ENCODE assay signal across 1 cellular context in the genomic region with DNA sequence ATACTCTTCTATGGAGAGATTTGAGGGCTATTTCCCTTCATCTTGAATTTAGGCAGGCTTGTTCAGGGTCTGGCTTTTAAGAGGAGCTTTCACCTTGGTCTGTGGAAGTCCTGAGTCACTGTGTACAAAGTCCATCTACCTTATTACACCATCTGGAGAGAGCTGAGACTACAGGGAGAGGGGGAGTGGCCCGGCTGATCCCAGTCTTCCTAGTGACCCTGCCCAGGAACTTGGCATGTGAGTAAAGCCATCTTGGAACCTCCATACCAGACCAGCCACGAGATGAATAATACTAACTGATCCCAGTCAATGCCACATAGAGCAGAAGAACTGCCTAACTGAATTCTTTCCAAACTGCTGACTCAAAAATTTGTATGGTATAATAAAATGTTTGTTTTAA.
A peak's percentile ranks its signal among the peaks of the same experiment; 100 is the strongest.
TF ChIP-seq lines count a peak whose summit lies in the region.

No MANE protein-coding gene starts in this region.

TF ChIP-seq in HepG2, 621 proteins besides CTCF, POLR2A, EP300 and RAD21 (continued from another document and continues in another):
- TF ChIP-seq, protein P1, sequence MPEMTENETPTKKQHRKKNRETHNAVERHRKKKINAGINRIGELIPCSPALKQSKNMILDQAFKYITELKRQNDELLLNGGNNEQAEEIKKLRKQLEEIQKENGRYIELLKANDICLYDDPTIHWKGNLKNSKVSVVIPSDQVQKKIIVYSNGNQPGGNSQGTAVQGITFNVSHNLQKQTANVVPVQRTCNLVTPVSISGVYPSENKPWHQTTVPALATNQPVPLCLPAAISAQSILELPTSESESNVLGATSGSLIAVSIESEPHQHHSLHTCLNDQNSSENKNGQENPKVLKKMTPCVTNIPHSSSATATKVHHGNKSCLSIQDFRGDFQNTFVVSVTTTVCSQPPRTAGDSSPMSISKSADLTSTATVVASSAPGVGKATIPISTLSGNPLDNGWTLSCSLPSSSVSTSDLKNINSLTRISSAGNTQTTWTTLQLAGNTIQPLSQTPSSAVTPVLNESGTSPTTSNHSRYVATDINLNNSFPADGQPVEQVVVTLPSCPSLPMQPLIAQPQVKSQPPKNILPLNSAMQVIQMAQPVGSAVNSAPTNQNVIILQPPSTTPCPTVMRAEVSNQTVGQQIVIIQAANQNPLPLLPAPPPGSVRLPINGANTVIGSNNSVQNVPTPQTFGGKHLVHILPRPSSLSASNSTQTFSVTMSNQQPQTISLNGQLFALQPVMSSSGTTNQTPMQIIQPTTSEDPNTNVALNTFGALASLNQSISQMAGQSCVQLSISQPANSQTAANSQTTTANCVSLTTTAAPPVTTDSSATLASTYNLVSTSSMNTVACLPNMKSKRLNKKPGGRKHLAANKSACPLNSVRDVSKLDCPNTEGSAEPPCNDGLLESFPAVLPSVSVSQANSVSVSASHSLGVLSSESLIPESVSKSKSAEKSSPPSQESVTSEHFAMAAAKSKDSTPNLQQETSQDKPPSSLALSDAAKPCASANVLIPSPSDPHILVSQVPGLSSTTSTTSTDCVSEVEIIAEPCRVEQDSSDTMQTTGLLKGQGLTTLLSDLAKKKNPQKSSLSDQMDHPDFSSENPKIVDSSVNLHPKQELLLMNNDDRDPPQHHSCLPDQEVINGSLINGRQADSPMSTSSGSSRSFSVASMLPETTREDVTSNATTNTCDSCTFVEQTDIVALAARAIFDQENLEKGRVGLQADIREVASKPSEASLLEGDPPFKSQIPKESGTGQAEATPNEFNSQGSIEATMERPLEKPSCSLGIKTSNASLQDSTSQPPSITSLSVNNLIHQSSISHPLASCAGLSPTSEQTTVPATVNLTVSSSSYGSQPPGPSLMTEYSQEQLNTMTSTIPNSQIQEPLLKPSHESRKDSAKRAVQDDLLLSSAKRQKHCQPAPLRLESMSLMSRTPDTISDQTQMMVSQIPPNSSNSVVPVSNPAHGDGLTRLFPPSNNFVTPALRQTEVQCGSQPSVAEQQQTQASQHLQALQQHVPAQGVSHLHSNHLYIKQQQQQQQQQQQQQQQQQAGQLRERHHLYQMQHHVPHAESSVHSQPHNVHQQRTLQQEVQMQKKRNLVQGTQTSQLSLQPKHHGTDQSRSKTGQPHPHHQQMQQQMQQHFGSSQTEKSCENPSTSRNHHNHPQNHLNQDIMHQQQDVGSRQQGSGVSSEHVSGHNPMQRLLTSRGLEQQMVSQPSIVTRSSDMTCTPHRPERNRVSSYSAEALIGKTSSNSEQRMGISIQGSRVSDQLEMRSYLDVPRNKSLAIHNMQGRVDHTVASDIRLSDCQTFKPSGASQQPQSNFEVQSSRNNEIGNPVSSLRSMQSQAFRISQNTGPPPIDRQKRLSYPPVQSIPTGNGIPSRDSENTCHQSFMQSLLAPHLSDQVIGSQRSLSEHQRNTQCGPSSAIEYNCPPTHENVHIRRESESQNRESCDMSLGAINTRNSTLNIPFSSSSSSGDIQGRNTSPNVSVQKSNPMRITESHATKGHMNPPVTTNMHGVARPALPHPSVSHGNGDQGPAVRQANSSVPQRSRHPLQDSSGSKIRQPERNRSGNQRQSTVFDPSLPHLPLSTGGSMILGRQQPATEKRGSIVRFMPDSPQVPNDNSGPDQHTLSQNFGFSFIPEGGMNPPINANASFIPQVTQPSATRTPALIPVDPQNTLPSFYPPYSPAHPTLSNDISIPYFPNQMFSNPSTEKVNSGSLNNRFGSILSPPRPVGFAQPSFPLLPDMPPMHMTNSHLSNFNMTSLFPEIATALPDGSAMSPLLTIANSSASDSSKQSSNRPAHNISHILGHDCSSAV (CRISPR knock-in tag; IDR thresholded peaks at IDR 0.05; ENCODE audit: borderline replicate concordance) = no peak
- TF ChIP-seq KDM4B (CRISPR knock-in tag; IDR thresholded peaks at IDR 0.05) = 0 out of 2 replicates have a peak, but pooled peaks have one; percentile 49
- TF ChIP-seq JARID2 (CRISPR knock-in tag; IDR thresholded peaks at IDR 0.05; ENCODE audit: insufficient replicate concordance) = no peak
- TF ChIP-seq, protein P2, sequence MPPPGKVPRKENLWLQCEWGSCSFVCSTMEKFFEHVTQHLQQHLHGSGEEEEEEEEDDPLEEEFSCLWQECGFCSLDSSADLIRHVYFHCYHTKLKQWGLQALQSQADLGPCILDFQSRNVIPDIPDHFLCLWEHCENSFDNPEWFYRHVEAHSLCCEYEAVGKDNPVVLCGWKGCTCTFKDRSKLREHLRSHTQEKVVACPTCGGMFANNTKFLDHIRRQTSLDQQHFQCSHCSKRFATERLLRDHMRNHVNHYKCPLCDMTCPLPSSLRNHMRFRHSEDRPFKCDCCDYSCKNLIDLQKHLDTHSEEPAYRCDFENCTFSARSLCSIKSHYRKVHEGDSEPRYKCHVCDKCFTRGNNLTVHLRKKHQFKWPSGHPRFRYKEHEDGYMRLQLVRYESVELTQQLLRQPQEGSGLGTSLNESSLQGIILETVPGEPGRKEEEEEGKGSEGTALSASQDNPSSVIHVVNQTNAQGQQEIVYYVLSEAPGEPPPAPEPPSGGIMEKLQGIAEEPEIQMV (CRISPR knock-in tag; IDR thresholded peaks at IDR 0.05; ENCODE audit: low read depth) = no peak
- 0 out of 2 replicates have a peak, but pooled peaks have one; percentile 18 for TF ChIP-seq ZNF605 (CRISPR knock-in tag; IDR thresholded peaks at IDR 0.05)
- no peak for TF ChIP-seq SIX1 (CRISPR knock-in tag; IDR thresholded peaks at IDR 0.05; ENCODE audit: borderline replicate concordance)
- TF ChIP-seq ZNF792 (CRISPR knock-in tag; IDR thresholded peaks at IDR 0.05) = 0 out of 2 replicates have a peak, but pooled peaks have one; percentile 27
- TF ChIP-seq SMC3 (IDR thresholded peaks at IDR 0.05; ENCODE audit: low read length) = no peak
- TF ChIP-seq KLF6 (CRISPR knock-in tag; IDR thresholded peaks at IDR 0.05) = peak; percentile 14; the same call in 1 of the 2 replicates
- no peak for TF ChIP-seq AFF4 (CRISPR knock-in tag; IDR thresholded peaks at IDR 0.05)
- TF ChIP-seq, protein P3, sequence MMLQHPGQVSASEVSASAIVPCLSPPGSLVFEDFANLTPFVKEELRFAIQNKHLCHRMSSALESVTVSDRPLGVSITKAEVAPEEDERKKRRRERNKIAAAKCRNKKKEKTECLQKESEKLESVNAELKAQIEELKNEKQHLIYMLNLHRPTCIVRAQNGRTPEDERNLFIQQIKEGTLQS (CRISPR knock-in tag; IDR thresholded peaks at IDR 0.05) = peak; percentile 41; the same call in 1 of the 2 replicates
- TF ChIP-seq HNF4G (IDR thresholded peaks at IDR 0.05; ENCODE audit: borderline replicate concordance, low read depth, low read length) = peak; percentile 83
- TF ChIP-seq HNF4G (CRISPR knock-in tag; IDR thresholded peaks at IDR 0.05; ENCODE audit: borderline replicate concordance, low read depth) = 0 out of 2 replicates have a peak, but pooled peaks have one; percentile 63
- TF ChIP-seq ZNF232 (CRISPR knock-in tag; IDR thresholded peaks at IDR 0.05; ENCODE audit: borderline replicate concordance) = no peak
- TF ChIP-seq MTERF4 (CRISPR knock-in tag; IDR thresholded peaks at IDR 0.05) = no peak
- TF ChIP-seq SIX4 (CRISPR knock-in tag; IDR thresholded peaks at IDR 0.05) = no peak
- no peak for TF ChIP-seq ZNF251 (CRISPR knock-in tag; IDR thresholded peaks at IDR 0.05)
- no peak for TF ChIP-seq MLLT10 (CRISPR knock-in tag; IDR thresholded peaks at IDR 0.05)
- peak; percentile 84 for TF ChIP-seq ARID5B (CRISPR knock-in tag; IDR thresholded peaks at IDR 0.05)
- no peak for TF ChIP-seq GTF3A (CRISPR knock-in tag; conservative IDR thresholded peaks at IDR 0.05)
- TF ChIP-seq ZNF672 (CRISPR knock-in tag; IDR thresholded peaks at IDR 0.05) = no peak
- no peak for TF ChIP-seq ZNF136 (CRISPR knock-in tag; IDR thresholded peaks at IDR 0.05; ENCODE audit: low read depth)
- no peak for TF ChIP-seq ZFP36L2 (CRISPR knock-in tag; IDR thresholded peaks at IDR 0.05)
- no peak for TF ChIP-seq CBX1 (IDR thresholded peaks at IDR 0.05; ENCODE audit: low read depth)
- no peak for TF ChIP-seq CAMTA2 (CRISPR knock-in tag; IDR thresholded peaks at IDR 0.05; ENCODE audit: borderline replicate concordance)
- TF ChIP-seq NR0B2 (CRISPR knock-in tag; IDR thresholded peaks at IDR 0.05) = no peak
- TF ChIP-seq, protein P4, sequence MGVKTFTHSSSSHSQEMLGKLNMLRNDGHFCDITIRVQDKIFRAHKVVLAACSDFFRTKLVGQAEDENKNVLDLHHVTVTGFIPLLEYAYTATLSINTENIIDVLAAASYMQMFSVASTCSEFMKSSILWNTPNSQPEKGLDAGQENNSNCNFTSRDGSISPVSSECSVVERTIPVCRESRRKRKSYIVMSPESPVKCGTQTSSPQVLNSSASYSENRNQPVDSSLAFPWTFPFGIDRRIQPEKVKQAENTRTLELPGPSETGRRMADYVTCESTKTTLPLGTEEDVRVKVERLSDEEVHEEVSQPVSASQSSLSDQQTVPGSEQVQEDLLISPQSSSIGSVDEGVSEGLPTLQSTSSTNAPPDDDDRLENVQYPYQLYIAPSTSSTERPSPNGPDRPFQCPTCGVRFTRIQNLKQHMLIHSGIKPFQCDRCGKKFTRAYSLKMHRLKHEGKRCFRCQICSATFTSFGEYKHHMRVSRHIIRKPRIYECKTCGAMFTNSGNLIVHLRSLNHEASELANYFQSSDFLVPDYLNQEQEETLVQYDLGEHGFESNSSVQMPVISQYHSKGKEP (CRISPR knock-in tag; IDR thresholded peaks at IDR 0.05) = no peak
- TF ChIP-seq ZNF282 (IDR thresholded peaks at IDR 0.05; ENCODE audit: partially characterized antibody) = no peak
- TF ChIP-seq CBFB (CRISPR knock-in tag; IDR thresholded peaks at IDR 0.05) = no peak
- TF ChIP-seq TAF15 (IDR thresholded peaks at IDR 0.05; ENCODE audit: low read depth, low read length, poor library complexity, severe bottlenecking) = no peak
- TF ChIP-seq, protein P5, sequence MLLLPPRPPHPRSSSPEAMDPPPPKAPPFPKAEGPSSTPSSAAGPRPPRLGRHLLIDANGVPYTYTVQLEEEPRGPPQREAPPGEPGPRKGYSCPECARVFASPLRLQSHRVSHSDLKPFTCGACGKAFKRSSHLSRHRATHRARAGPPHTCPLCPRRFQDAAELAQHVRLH (CRISPR knock-in tag; IDR thresholded peaks at IDR 0.05; ENCODE audit: borderline replicate concordance, low read depth) = no peak
- TF ChIP-seq GTF2F1 (IDR thresholded peaks at IDR 0.05; ENCODE audit: low read length) = no peak
- TF ChIP-seq SRF (IDR thresholded peaks at IDR 0.05; ENCODE audit: low read depth, low read length) = no peak
- TF ChIP-seq YY1 (IDR thresholded peaks at IDR 0.05; ENCODE audit: insufficient read depth, insufficient replicate concordance, low read depth, low read length) = peak; percentile 14
- TF ChIP-seq FOXA3 (CRISPR knock-in tag; IDR thresholded peaks at IDR 0.05) = peak; percentile 80
- no peak for TF ChIP-seq ZNF720 (CRISPR knock-in tag; IDR thresholded peaks at IDR 0.05)
- TF ChIP-seq MATR3 (CRISPR knock-in tag; IDR thresholded peaks at IDR 0.05) = no peak
- no peak for TF ChIP-seq ZFP62 (CRISPR knock-in tag; IDR thresholded peaks at IDR 0.05)
